In the genomic region with DNA sequence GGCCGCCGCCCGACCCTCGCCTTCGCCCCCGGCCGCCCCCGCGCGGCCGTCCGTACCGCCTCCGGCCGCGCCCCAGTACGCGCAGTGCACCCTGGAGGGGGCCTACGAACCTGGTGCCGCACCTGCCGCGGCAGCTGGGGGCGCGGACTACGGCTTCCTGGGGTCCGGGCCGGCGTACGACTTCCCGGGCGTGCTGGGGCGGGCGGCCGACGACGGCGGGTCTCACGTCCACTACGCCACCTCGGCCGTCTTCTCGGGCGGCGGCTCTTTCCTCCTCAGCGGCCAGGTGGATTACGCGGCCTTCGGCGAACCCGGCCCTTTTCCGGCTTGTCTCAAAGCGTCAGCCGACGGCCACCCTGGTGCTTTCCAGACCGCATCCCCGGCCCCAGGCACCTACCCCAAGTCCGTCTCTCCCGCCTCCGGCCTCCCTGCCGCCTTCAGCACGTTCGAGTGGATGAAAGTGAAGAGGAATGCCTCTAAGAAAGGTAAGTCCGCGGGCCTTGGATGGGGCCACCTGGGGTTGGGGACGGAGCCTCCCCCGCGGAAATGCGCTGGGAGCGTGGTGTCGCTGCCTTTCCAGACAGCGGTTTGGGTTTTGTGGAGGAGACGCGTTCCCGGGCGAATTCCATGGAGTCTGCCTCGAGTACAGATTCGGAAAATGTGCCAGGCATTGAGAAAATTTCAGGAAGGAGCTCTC, we compare ENCODE assay signal across 8 cellular contexts. TPM values are rescaled to one million over a fixed set of nuclear protein-coding genes. Genes with fewer than 3 reads are reported as not detected.
DNase-seq lines count a peak whose midpoint lies in the region; ATAC-seq, FAIRE-seq and TF ChIP-seq lines count a peak whose summit lies in the region.

No MANE protein-coding gene starts in this region.

- peak overlapping the region; percentile 83 to 93 (median 93) for H3K4me3 Mint-ChIP-seq in nephron

- DNase-seq in BE2C (no peak), MG63 (no peak), GM19239 (ENCODE audit: insufficient read length, low spot score) (no peak), epidermal melanocyte (ENCODE audit: insufficient read length, low spot score) (no peak), left lobe of liver (ENCODE audit: low spot score) (no peak)
- DNase-seq in effector memory CD4-positive, alpha-beta T cell, result no peak

- peaks cover 24% of the 10 kb centered on the region for H3K4me1 Mint-ChIP-seq in nephron

- no peaks in the 10 kb centered on the region for H3K36me3 Mint-ChIP-seq in nephron (ENCODE audit: low read depth)

- no peaks in the 10 kb centered on the region for H3K27me3 ChIP-seq in BE2C
- H3K27me3 ChIP-seq in MG63, result peaks cover 7% of the 10 kb centered on the region
- peaks cover 50% of the 10 kb centered on the region for H3K27me3 ChIP-seq in effector memory CD4-positive, alpha-beta T cell (replicated peaks; ENCODE audit: control insufficient read depth, insufficient read depth, low read length, poor library complexity, severe bottlenecking)

- no peaks in the 10 kb centered on the region for H3K9me3 Mint-ChIP-seq in nephron

- H3K27me3 Mint-ChIP-seq in nephron (ENCODE audit: low read depth), result peaks cover 63% of the 10 kb centered on the region

- H3K27ac Mint-ChIP-seq in nephron, result peak overlapping the region; percentile 64 to 86 (median 84)

- H3K9me3 ChIP-seq in BE2C, result no peaks in the 10 kb centered on the region
- H3K9me3 ChIP-seq in MG63, result no peaks in the 10 kb centered on the region
- no peaks in the 10 kb centered on the region for H3K9me3 ChIP-seq in effector memory CD4-positive, alpha-beta T cell (ENCODE audit: control insufficient read depth, low read length)

- no peaks in the 10 kb centered on the region for H3K36me3 ChIP-seq in BE2C
- no peaks in the 10 kb centered on the region for H3K36me3 ChIP-seq in MG63
- no peaks in the 10 kb centered on the region for H3K36me3 ChIP-seq in effector memory CD4-positive, alpha-beta T cell (ENCODE audit: control insufficient read depth, insufficient read depth, low read length)

- H3K4me3 ChIP-seq in BE2C (ENCODE audit: low read depth, low read length) (peak overlapping the region; percentile 83; the same call in 1 of the 2 replicates), MG63 (peak overlapping the region; percentile 76)
- peak overlapping the region; percentile 48 for H3K4me3 ChIP-seq in effector memory CD4-positive, alpha-beta T cell (ENCODE audit: insufficient read depth, low read depth, low read length, poor library complexity, severe bottlenecking)

- no peak overlapping the region for H3K27ac ChIP-seq in effector memory CD4-positive, alpha-beta T cell (ENCODE audit: insufficient read depth, low read length, poor library complexity, severe bottlenecking)

- TF ChIP-seq CTCF in BE2C (IDR thresholded peaks at IDR 0.05; ENCODE audit: low read depth, low read length) (no peak), nephron (IDR thresholded peaks at IDR 0.05; ENCODE audit: unreplicated experiment in 3 of 3) (no peak)

- no peaks in the 10 kb centered on the region; the same call in 1 of the 2 replicates for H3K4me1 ChIP-seq in BE2C
- H3K4me1 ChIP-seq in effector memory CD4-positive, alpha-beta T cell (ENCODE audit: control insufficient read depth, insufficient read depth, low read length, poor library complexity, severe bottlenecking), result peaks cover 14% of the 10 kb centered on the region

- ATAC-seq in GM18519 (IDR thresholded peaks at IDR 0.05; ENCODE audit: low FRiP score, unreplicated experiment) (no peak), left lobe of liver (no peak)

- no peak for FAIRE-seq in GM19239 (lab: Jason Lieb, UNC)

RNA-seq across cellular contexts. Expression of gene HOXD1, which starts 0.6 kb away (rescaled TPM):
- polyA plus RNA-seq in BE2C (2012; ENCODE audit: insufficient read depth, insufficient read length, low read depth), result 0.45 TPM
- 0.20 TPM in 1 of 2 replicates, not detected in the other for total RNA-seq in MG63 (2014; rRNA removed; shearing (Covaris generic); ENCODE audit: low replicate concordance)
- total RNA-seq in left lobe of liver, result not detected

RNA-seq across cellular contexts. Expression of gene HOXD3, which starts 32.0 kb away (rescaled TPM):
- 4.3 TPM for polyA plus RNA-seq in BE2C (2012; ENCODE audit: insufficient read depth, insufficient read length, low read depth)
- total RNA-seq in MG63 (2014; rRNA removed; shearing (Covaris generic); ENCODE audit: low replicate concordance), result 0.32 and 1.5 TPM in 2 replicates
- total RNA-seq in left lobe of liver, result not detected

RNA-seq across cellular contexts. Expression of gene HOXD4, which starts 37.8 kb away (rescaled TPM):
- polyA plus RNA-seq in BE2C (2012; ENCODE audit: insufficient read depth, insufficient read length, low read depth), result 3.7 TPM
- total RNA-seq in MG63 (2014; rRNA removed; shearing (Covaris generic); ENCODE audit: low replicate concordance), result 0.26 TPM in 1 of 2 replicates, not detected in the other
- total RNA-seq in left lobe of liver, result not detected

RNA-seq across cellular contexts. Expression of gene HOXD8, which starts 59.6 kb away (rescaled TPM):
- polyA plus RNA-seq in BE2C (2012; ENCODE audit: insufficient read depth, insufficient read length, low read depth), result 14.6 TPM
- 13.4 and 15.5 TPM in 2 replicates for total RNA-seq in MG63 (2014; rRNA removed; shearing (Covaris generic); ENCODE audit: low replicate concordance)
- not detected for total RNA-seq in left lobe of liver
